ENCODE assay signal across 27 cellular contexts in genomic region chr1:178639326-178639725, GRCh38.
"Had no signal": no experiment of that assay in that cellular context is flagged by ENCODE, and none has a peak within 500 bp of the region (broad histone marks: within the 10 kb centered on the region; RNA-seq: fewer than 3 reads in every experiment).

No MANE protein-coding gene starts in this region.

- DNase-seq: activated CD4-positive, alpha-beta T cell treated with anti-CD3 and anti-CD28 coated beads for 4 hours; activated CD4-positive, alpha-beta T cell treated with anti-CD3 and anti-CD28 coated beads, Interleukin-2, amount 50 U/mL, for 48 hours; activated CD4-positive, CD25-positive, alpha-beta regulatory T cell; activated naive CD4-positive, alpha-beta T cell treated with Interleukin-2 at 50 U/mL for 16 hours; activated naive CD8-positive, alpha-beta T cell treated with anti-CD3 and anti-CD28 coated beads for 36 hours; activated T-cell treated with anti-CD3 and anti-CD28 coated beads, Interleukin-2, amount 50 U/mL, for 48 hours; amniotic stem cell; colonic mucosa; glutamatergic neuron; hypothalamus; islet precursor cell; left cardiac atrium; mucosa of descending colon; nucleus accumbens; posterior cingulate gyrus; sigmoid colon; stimulated activated CD4-positive, alpha-beta T cell treated with anti-CD3 and anti-CD28 coated beads, Interleukin-2, amount 100 ng/mL, for 48 hours; stimulated activated CD8-positive, alpha-beta memory T cell treated with anti-CD3 and anti-CD28 coated beads, Interleukin-4, amount 100 ng/mL, for 48 hours; stimulated activated naive CD4-positive, alpha-beta T cell; T1000; upper lobe of left lung had no signal

- H3K9me3 Mint-ChIP-seq: activated naive CD8-positive, alpha-beta T cell treated with anti-CD3 and anti-CD28 coated beads for 36 hours; central memory CD8-positive, alpha-beta T cell; T-helper 1 cell treated with Interleukin-12 subunit alpha and Interleukin-12 subunit beta and Interleukin-4 antibody, amounts not matched to agents 30 μg/mL and 1 μg/mL, for 36 hours had no signal

- H3K27me3 Mint-ChIP-seq: activated naive CD8-positive, alpha-beta T cell treated with anti-CD3 and anti-CD28 coated beads for 36 hours had no signal

- H3K36me3 ChIP-seq: breast epithelium, colonic mucosa, sigmoid colon, thoracic aorta, upper lobe of left lung had no signal

- H3K4me1 ChIP-seq: breast epithelium, colonic mucosa, sigmoid colon, upper lobe of left lung had no signal

- ATAC-seq: left cardiac atrium, mucosa of descending colon had no signal

- H3K27ac Mint-ChIP-seq: activated naive CD8-positive, alpha-beta T cell treated with anti-CD3 and anti-CD28 coated beads for 36 hours; T-helper 1 cell treated with Interleukin-12 subunit alpha and Interleukin-12 subunit beta and Interleukin-4 antibody, amounts not matched to agents 30 μg/mL and 1 μg/mL, for 36 hours had no signal

- H3K36me3 Mint-ChIP-seq: activated naive CD8-positive, alpha-beta T cell treated with anti-CD3 and anti-CD28 coated beads for 36 hours had no signal

- FAIRE-seq: frontal cortex had no signal

- H3K4me3 ChIP-seq: breast epithelium, colonic mucosa, mucosa of descending colon, sigmoid colon, thoracic aorta, upper lobe of left lung had no signal

- H3K4me1 Mint-ChIP-seq: activated naive CD8-positive, alpha-beta T cell treated with anti-CD3 and anti-CD28 coated beads for 36 hours; central memory CD8-positive, alpha-beta T cell had no signal

- H3K27ac ChIP-seq: breast epithelium, colonic mucosa, epithelial cell of prostate, sigmoid colon, thoracic aorta, upper lobe of left lung had no signal

- H3K9me3 ChIP-seq: breast epithelium, colonic mucosa, mucosa of descending colon, sigmoid colon, thoracic aorta, upper lobe of left lung had no signal

- H3K27me3 ChIP-seq: breast epithelium, colonic mucosa, sigmoid colon, upper lobe of left lung had no signal

- H3K4me3 Mint-ChIP-seq: activated naive CD8-positive, alpha-beta T cell treated with anti-CD3 and anti-CD28 coated beads for 36 hours; central memory CD8-positive, alpha-beta T cell; T-helper 1 cell treated with Interleukin-12 subunit alpha and Interleukin-12 subunit beta and Interleukin-4 antibody, amounts not matched to agents 30 μg/mL and 1 μg/mL, for 36 hours had no signal
